ENCODE assay signal across 1 cellular context in the genomic region with DNA sequence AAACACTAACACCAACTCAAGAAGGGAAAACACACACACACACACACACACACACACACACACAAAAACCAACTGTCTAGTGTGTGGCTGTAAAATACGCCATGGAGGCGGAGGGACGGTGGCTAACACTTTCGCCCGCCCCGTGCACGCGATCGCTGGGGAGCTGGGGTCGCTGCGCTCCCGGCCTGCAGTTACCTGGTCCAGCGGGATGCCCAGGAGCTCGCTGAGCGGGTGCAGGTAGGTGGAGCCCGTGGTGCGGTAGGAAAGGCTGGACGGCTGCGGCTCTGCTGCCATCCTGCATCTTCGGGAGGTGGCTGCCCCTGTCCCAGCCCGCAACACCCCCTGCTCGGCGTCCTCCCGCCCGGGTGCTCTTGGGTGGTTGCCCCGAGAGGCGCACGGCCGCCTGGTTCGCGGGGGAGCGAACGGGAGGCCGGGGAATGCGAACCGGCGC.
TF ChIP-seq lines count a peak whose summit lies in the region.

No MANE protein-coding gene starts in this region.

TF ChIP-seq in neural cell, 6 proteins besides CTCF, POLR2A, EP300 and RAD21 (continued from another document):
- TF ChIP-seq, protein P1, sequence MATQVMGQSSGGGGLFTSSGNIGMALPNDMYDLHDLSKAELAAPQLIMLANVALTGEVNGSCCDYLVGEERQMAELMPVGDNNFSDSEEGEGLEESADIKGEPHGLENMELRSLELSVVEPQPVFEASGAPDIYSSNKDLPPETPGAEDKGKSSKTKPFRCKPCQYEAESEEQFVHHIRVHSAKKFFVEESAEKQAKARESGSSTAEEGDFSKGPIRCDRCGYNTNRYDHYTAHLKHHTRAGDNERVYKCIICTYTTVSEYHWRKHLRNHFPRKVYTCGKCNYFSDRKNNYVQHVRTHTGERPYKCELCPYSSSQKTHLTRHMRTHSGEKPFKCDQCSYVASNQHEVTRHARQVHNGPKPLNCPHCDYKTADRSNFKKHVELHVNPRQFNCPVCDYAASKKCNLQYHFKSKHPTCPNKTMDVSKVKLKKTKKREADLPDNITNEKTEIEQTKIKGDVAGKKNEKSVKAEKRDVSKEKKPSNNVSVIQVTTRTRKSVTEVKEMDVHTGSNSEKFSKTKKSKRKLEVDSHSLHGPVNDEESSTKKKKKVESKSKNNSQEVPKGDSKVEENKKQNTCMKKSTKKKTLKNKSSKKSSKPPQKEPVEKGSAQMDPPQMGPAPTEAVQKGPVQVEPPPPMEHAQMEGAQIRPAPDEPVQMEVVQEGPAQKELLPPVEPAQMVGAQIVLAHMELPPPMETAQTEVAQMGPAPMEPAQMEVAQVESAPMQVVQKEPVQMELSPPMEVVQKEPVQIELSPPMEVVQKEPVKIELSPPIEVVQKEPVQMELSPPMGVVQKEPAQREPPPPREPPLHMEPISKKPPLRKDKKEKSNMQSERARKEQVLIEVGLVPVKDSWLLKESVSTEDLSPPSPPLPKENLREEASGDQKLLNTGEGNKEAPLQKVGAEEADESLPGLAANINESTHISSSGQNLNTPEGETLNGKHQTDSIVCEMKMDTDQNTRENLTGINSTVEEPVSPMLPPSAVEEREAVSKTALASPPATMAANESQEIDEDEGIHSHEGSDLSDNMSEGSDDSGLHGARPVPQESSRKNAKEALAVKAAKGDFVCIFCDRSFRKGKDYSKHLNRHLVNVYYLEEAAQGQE (IDR thresholded peaks at IDR 0.05; ENCODE audit: borderline replicate concordance), result no peak
TF ChIP-seq in neural cell: peak in this region for 0.
